In genomic region chr10:15859531-15859864, GRCh38 we compare ENCODE assay signal across 1 cellular context.
TF ChIP-seq lines count a peak whose summit lies in the region.

No MANE protein-coding gene starts in this region.

TF ChIP-seq in K562, 482 proteins besides CTCF, POLR2A, EP300 and RAD21 (continued from another document):
- TF ChIP-seq ZNF280A (IDR thresholded peaks at IDR 0.05; ENCODE audit: low read depth, partially characterized antibody) (no peak), PRDM10 (IDR thresholded peaks at IDR 0.05; ENCODE audit: partially characterized antibody) (peak; percentile 69), CBX8 (IDR thresholded peaks at IDR 0.05; ENCODE audit: borderline replicate concordance, extremely low read depth, low read depth, low read length, poor library complexity, severe bottlenecking) (no peak)
TF ChIP-seq in K562: peak in this region for 2.
